Comparison of ENCODE assay signal across 10 cellular contexts in genomic region chr1:197918815-197919522, GRCh38. TPM values are rescaled to one million over a fixed set of nuclear protein-coding genes. Genes with fewer than 3 reads are reported as not detected.
DNase-seq lines count a peak whose midpoint lies in the region; ATAC-seq and TF ChIP-seq lines count a peak whose summit lies in the region.
"Had no signal": no experiment of that assay in that cellular context is flagged by ENCODE, and none has a peak within 500 bp of the region (broad histone marks: within the 10 kb centered on the region; RNA-seq: fewer than 3 reads in every experiment).

No MANE protein-coding gene starts in this region.

- H3K4me3 ChIP-seq in H7 (ENCODE audit: insufficient read depth, low read depth, low read length) = no peak overlapping the region

- peaks cover 44% of the 10 kb centered on the region for H3K4me1 Mint-ChIP-seq in T-helper 1 cell treated with Interleukin-12 subunit alpha and Interleukin-12 subunit beta and Interleukin-4 antibody, amounts not matched to agents 30 μg/mL and 1 μg/mL, for 36 hours (ENCODE audit: low read depth)
- peaks cover 67% of the 10 kb centered on the region for H3K4me1 Mint-ChIP-seq in brain

- no peak for ATAC-seq in GM18861 (IDR thresholded peaks at IDR 0.05; ENCODE audit: unreplicated experiment)

- peaks cover 13% of the 10 kb centered on the region for H3K36me3 Mint-ChIP-seq in T-helper 1 cell treated with Interleukin-12 subunit alpha and Interleukin-12 subunit beta and Interleukin-4 antibody, amounts not matched to agents 30 μg/mL and 1 μg/mL, for 36 hours (ENCODE audit: low read depth)
- peaks cover 5% of the 10 kb centered on the region for H3K36me3 Mint-ChIP-seq in brain

- H3K36me3 ChIP-seq in H7 (replicated peaks; ENCODE audit: control insufficient read depth, insufficient read depth, low read length) = no peaks in the 10 kb centered on the region

- DNase-seq in T-helper 1 cell (no peak), H7 (peak; percentile 35), retina (peak; percentile 61), HuH-7 (ENCODE audit: low spot score) (no peak), NCI-H1092 (lab: John Stamatoyannopoulos, UW) (no peak)
- DNase-seq: activated effector memory CD4-positive, alpha-beta T cell treated with anti-CD3 and anti-CD28 coated beads, Interleukin-2, amount 50 U/mL, for 16 hours; cortex of kidney had no signal

- TF ChIP-seq CTCF in brain (conservative IDR thresholded peaks at IDR 0.05) = no peak

- peaks cover 100% of the 10 kb centered on the region for H3K27me3 ChIP-seq in H7 (ENCODE audit: control insufficient read depth, insufficient read depth, low read length)

- H3K4me3 Mint-ChIP-seq in T-helper 1 cell treated with Interleukin-12 subunit alpha and Interleukin-12 subunit beta and Interleukin-4 antibody, amounts not matched to agents 30 μg/mL and 1 μg/mL, for 36 hours = peak overlapping the region; percentile 69
- H3K4me3 Mint-ChIP-seq in brain = peak overlapping the region; percentile 84 to 92 (median 87)

- peaks cover 97% of the 10 kb centered on the region for H3K27me3 Mint-ChIP-seq in T-helper 1 cell treated with Interleukin-12 subunit alpha and Interleukin-12 subunit beta and Interleukin-4 antibody, amounts not matched to agents 30 μg/mL and 1 μg/mL, for 36 hours (ENCODE audit: low read depth)
- H3K27me3 Mint-ChIP-seq in brain = peaks cover 96% of the 10 kb centered on the region

- H3K9me3 Mint-ChIP-seq in T-helper 1 cell treated with Interleukin-12 subunit alpha and Interleukin-12 subunit beta and Interleukin-4 antibody, amounts not matched to agents 30 μg/mL and 1 μg/mL, for 36 hours = no peaks in the 10 kb centered on the region
- peaks cover 0 to 14% (median 1%) of the 10 kb centered on the region in 5 experiments for H3K9me3 Mint-ChIP-seq in brain

- peak overlapping the region; percentile 28 for H3K27ac Mint-ChIP-seq in T-helper 1 cell treated with Interleukin-12 subunit alpha and Interleukin-12 subunit beta and Interleukin-4 antibody, amounts not matched to agents 30 μg/mL and 1 μg/mL, for 36 hours
- H3K27ac Mint-ChIP-seq in brain = peak overlapping the region in 2 of 5 experiments; percentile 72 to 92

RNA-seq across cellular contexts. Expression of gene LHX9, which starts 1.8 kb away (rescaled TPM):
- total RNA-seq in H7 (2014; rRNA removed; shearing (Covaris generic)) = 0.03 TPM in 1 of 2 replicates, not detected in the other
- polyA plus RNA-seq in brain (ENCODE audit: insufficient read depth, low read depth, low replicate concordance) = not detected

RNA-seq across cellular contexts. Expression of gene C1orf53, which starts 16.5 kb away (rescaled TPM):
- 0.48 and 0.70 TPM in 2 replicates for total RNA-seq in H7 (2014; rRNA removed; shearing (Covaris generic))
- 2.3 TPM for polyA plus RNA-seq in brain (ENCODE audit: insufficient read depth, low read depth, low replicate concordance)

Comparison
In these comparisons a context has a peak if more than half of its experiments do, and no peak if none do; other contexts are left out.
1. DNase-seq: peak in H7 (single experiment) and retina (single experiment); none in T-helper 1 cell (0 of 5), HuH-7 (single experiment) and NCI-H1092 (single experiment).